ENCODE assay signal across 11 cellular contexts in the genomic region with DNA sequence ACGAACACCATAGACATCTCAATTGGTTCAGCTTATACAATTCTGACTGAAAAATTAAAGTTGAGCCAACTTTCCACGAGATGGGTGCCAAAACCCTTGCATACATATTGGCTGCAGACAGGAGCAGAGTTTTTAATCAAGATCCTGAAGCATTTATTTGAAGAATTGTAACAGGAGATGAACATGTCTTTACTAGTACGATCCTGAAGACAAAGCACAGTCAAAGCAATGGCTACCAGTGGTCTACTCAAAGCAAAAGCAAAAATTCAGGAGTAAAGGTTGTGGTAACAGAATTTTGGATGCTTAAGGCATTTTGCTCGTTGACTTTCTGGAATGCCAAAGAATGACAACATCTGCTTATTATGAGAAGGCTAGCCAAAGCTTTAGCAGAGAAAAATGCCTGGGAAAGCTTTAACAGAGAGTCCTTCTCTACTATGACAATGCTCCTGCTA. TPM values are rescaled to one million over a fixed set of nuclear protein-coding genes. Genes with fewer than 3 reads are reported as not detected.
DNase-seq lines count a peak whose midpoint lies in the region; ATAC-seq and TF ChIP-seq lines count a peak whose summit lies in the region.
"Had no signal": no experiment of that assay in that cellular context is flagged by ENCODE, and none has a peak within 500 bp of the region (broad histone marks: within the 10 kb centered on the region; RNA-seq: fewer than 3 reads in every experiment).

No MANE protein-coding gene starts in this region.

- ATAC-seq in GM23338 (no peak), GM19467 (IDR thresholded peaks at IDR 0.05; ENCODE audit: unreplicated experiment) (no peak), GM18868 (IDR thresholded peaks at IDR 0.05; ENCODE audit: unreplicated experiment) (no peak)

- no peak overlapping the region for H3K4me2 ChIP-seq in GM23338
- H3K4me2 ChIP-seq in smooth muscle cell, result peak overlapping the region; percentile 31

- H3K4me3 ChIP-seq in GM23338, result no peak overlapping the region
- H3K4me3 ChIP-seq in smooth muscle cell, result no peak overlapping the region

- no peak overlapping the region for H3K4me3 Mint-ChIP-seq in GM23338

- no peaks in the 10 kb centered on the region for H3K9me2 ChIP-seq in GM23338 (ENCODE audit: insufficient read depth)

- H3K4me1 ChIP-seq in GM23338 (ENCODE audit: insufficient read depth) (peaks cover 18% of the 10 kb centered on the region), smooth muscle cell (ENCODE audit: low read depth) (peaks cover 13% of the 10 kb centered on the region)

- DNase-seq in GM23338 (ENCODE audit: low spot score) (no peak), caudate nucleus (lab: John Stamatoyannopoulos, UW) (no peak), inferior parietal cortex (ENCODE audit: extremely low spot score) (peak; percentile 61), smooth muscle cell (lab: John Stamatoyannopoulos, UW; ENCODE audit: unreplicated experiment) (no peak), H4 (ENCODE audit: low spot score) (no peak), GM19238 (ENCODE audit: insufficient read length, low spot score) (no peak)
- DNase-seq: central memory CD4-positive, alpha-beta T cell; DMS53; HCEC 1CT had no signal

- TF ChIP-seq CTCF in GM23338 (conservative IDR thresholded peaks at IDR 0.05; ENCODE audit: low read depth in 2 of 2) (no peak), smooth muscle cell (IDR thresholded peaks at IDR 0.05; ENCODE audit: borderline replicate concordance, insufficient read depth, poor library complexity, severe bottlenecking) (no peak)

- no peaks in the 10 kb centered on the region for H3K27me3 Mint-ChIP-seq in GM23338 (ENCODE audit: insufficient read depth, low read depth, poor library complexity)

- H3K36me3 ChIP-seq in GM23338 (ENCODE audit: insufficient read depth) (no peaks in the 10 kb centered on the region), smooth muscle cell (ENCODE audit: low read depth) (no peaks in the 10 kb centered on the region)

- H3K27ac ChIP-seq in GM23338 (ENCODE audit: low read depth) (no peak overlapping the region), caudate nucleus (ENCODE audit: low read depth, low read length) (peak overlapping the region; percentile 7), smooth muscle cell (ENCODE audit: low read depth) (peak overlapping the region; percentile 66)

- no peaks in the 10 kb centered on the region for H3K9me3 ChIP-seq in smooth muscle cell (replicated peaks; ENCODE audit: low read depth)

- H3K79me2 ChIP-seq in GM23338 (replicated peaks; ENCODE audit: insufficient read depth) (peaks cover 97% of the 10 kb centered on the region), smooth muscle cell (ENCODE audit: low read depth) (peaks cover 91% of the 10 kb centered on the region)

- no peaks in the 10 kb centered on the region; the same call in 2 of the 3 replicates for H3K9me3 Mint-ChIP-seq in GM23338

- H3K27me3 ChIP-seq in GM23338 (ENCODE audit: insufficient read depth) (no peaks in the 10 kb centered on the region), smooth muscle cell (ENCODE audit: low read depth) (no peaks in the 10 kb centered on the region)

- H3K4me1 Mint-ChIP-seq in GM23338, result peaks cover 31% of the 10 kb centered on the region

- H3K36me3 Mint-ChIP-seq in GM23338 (ENCODE audit: low read depth), result peaks cover 9% of the 10 kb centered on the region; the same call in 2 of the 3 replicates

- WGBS in smooth muscle cell (ENCODE audit: low lambda C conversion rate), result 74% methylated on average over 4 of the region's 4 CpGs

- no peak overlapping the region for H3K9ac ChIP-seq in smooth muscle cell (ENCODE audit: low read depth)

- no peaks in the 10 kb centered on the region; the same call in 1 of the 2 replicates for H4K20me1 ChIP-seq in GM23338 (replicated peaks; ENCODE audit: insufficient read depth)
- peaks cover 13% of the 10 kb centered on the region for H4K20me1 ChIP-seq in smooth muscle cell (ENCODE audit: low read depth)

- H3F3A ChIP-seq in GM23338 (replicated peaks; ENCODE audit: low read depth) (no peaks in the 10 kb centered on the region), smooth muscle cell (ENCODE audit: low read depth) (peaks cover 8% of the 10 kb centered on the region)

- H3K27ac Mint-ChIP-seq in GM23338, result peak overlapping the region; percentile 20; the same call in 1 of the 2 replicates

- H2AFZ ChIP-seq in GM23338 (no peak overlapping the region), smooth muscle cell (ENCODE audit: low read depth) (no peak overlapping the region)

TF ChIP-seq in GM23338, 12 proteins besides CTCF, POLR2A, EP300 and RAD21 (continues in another document):
- TF ChIP-seq EZH2 (IDR thresholded peaks at IDR 0.05; ENCODE audit: low read depth, unreplicated experiment) (no peak), JUNB (IDR thresholded peaks at IDR 0.05; ENCODE audit: unreplicated experiment) (no peak), ZNF114 (CRISPR knock-in tag; IDR thresholded peaks at IDR 0.05) (no peak), NANOG (IDR thresholded peaks at IDR 0.05; ENCODE audit: borderline replicate concordance) (no peak), EZH2phosphoT487 (IDR thresholded peaks at IDR 0.05; ENCODE audit: unreplicated experiment) (no peak), ZNF462 (CRISPR knock-in tag; IDR thresholded peaks at IDR 0.05) (no peak), CREB1 (CRISPR knock-in tag; IDR thresholded peaks at IDR 0.05; ENCODE audit: low read depth) (no peak)

RNA-seq across cellular contexts. Expression of gene ZDHHC17, which starts 20.7 kb away (rescaled TPM):
- 42.4 and 43.5 TPM in 2 replicates for total RNA-seq in GM23338 (2014; rRNA removed; shearing (Covaris generic))
- polyA plus RNA-seq in GM23338 (2016; fragmentation: Nextera tagmentation; extraction: Ambion mirVana) (12.6 and 15.7 TPM in 2 replicates), smooth muscle cell (12.2 and 12.8 TPM in 2 replicates)
- total RNA-seq in smooth muscle cell, result 34.8 and 41.0 TPM in 2 replicates
- total RNA-seq in H4 (2014; rRNA removed; shearing (Covaris generic)), result 9.5 and 14.1 TPM in 2 replicates
